ENCODE assay signal across 10 cellular contexts in the genomic region with DNA sequence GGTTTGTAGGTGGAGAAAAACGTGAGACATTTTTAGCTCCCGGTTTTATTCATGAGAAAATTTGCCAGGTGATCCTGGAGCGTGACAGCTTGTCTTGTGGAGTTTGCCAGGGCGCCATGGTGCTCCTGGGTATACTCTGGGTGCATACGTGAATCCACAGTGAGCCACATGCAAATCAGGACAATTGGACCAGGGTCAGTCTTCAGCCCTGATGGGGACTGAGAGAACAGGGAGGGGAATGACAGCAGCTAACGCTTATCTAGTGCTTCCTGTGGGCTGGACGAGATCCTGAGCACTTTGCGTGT.
DNase-seq lines count a peak whose midpoint lies in the region; ATAC-seq and TF ChIP-seq lines count a peak whose summit lies in the region.
"Had no signal": no experiment of that assay in that cellular context is flagged by ENCODE, and none has a peak within 500 bp of the region (broad histone marks: within the 10 kb centered on the region; RNA-seq: fewer than 3 reads in every experiment).

No MANE protein-coding gene starts in this region.

- ATAC-seq in GM21381 (IDR thresholded peaks at IDR 0.05; ENCODE audit: unreplicated experiment): no peak

- peaks cover 3% of the 10 kb centered on the region for H3K9me3 ChIP-seq in left ventricle myocardium inferior (replicated peaks)
- H3K9me3 ChIP-seq: testis had no signal

- no peaks in the 10 kb centered on the region for H3K36me3 ChIP-seq in left ventricle myocardium inferior

- H3K4me1 ChIP-seq in left ventricle myocardium inferior: peaks cover 85% of the 10 kb centered on the region

- intact Hi-C loops in left ventricle myocardium inferior (cut with micrococcal nuclease): no loop called here

- no peaks in the 10 kb centered on the region for H3K36me3 Mint-ChIP-seq in HFFc6 (ENCODE audit: low read depth)
- H3K36me3 Mint-ChIP-seq: activated naive CD4-positive, alpha-beta T cell treated with anti-CD3 and anti-CD28 coated beads, Interleukin-2, amount 50 U/mL, for 24 hours had no signal

- peak overlapping the region; percentile 76 for H3K27ac Mint-ChIP-seq in HFFc6
- H3K27ac Mint-ChIP-seq: activated naive CD4-positive, alpha-beta T cell treated with anti-CD3 and anti-CD28 coated beads, Interleukin-2, amount 50 U/mL, for 24 hours had no signal

- H3K4me1 Mint-ChIP-seq in HFFc6 (ENCODE audit: low read depth): peaks cover 72% of the 10 kb centered on the region

- H3K27ac ChIP-seq in left ventricle myocardium inferior (replicated peaks): peak overlapping the region; percentile 93
- H3K27ac ChIP-seq in skin epidermis: peak overlapping the region in 18 of 21 experiments; percentile 39 to 87 (median 70)

- peaks cover 10% of the 10 kb centered on the region for H3K27me3 Mint-ChIP-seq in HFFc6 (ENCODE audit: insufficient read depth)
- H3K27me3 Mint-ChIP-seq: activated naive CD4-positive, alpha-beta T cell treated with anti-CD3 and anti-CD28 coated beads, Interleukin-2, amount 50 U/mL, for 24 hours had no signal

- no peaks in the 10 kb centered on the region for H3K9me3 Mint-ChIP-seq in HFFc6
- H3K9me3 Mint-ChIP-seq: activated naive CD4-positive, alpha-beta T cell treated with anti-CD3 and anti-CD28 coated beads, Interleukin-2, amount 50 U/mL, for 24 hours had no signal

- no peaks in the 10 kb centered on the region for H3K27me3 ChIP-seq in left ventricle myocardium inferior (ENCODE audit: low read depth)
- H3K27me3 ChIP-seq: testis had no signal

- TF ChIP-seq CTCF in HFFc6 (IDR thresholded peaks at IDR 0.05): no peak
- TF ChIP-seq CTCF in astrocyte of the spinal cord (IDR thresholded peaks at IDR 0.05; ENCODE audit: low read depth, low read length): no peak
- TF ChIP-seq CTCF in left ventricle myocardium inferior (IDR thresholded peaks at IDR 0.05; ENCODE audit: borderline replicate concordance): no peak

- H3K4me3 ChIP-seq in astrocyte of the spinal cord (ENCODE audit: low read depth, low read length) (peak overlapping the region; percentile 16), left ventricle myocardium inferior (peak overlapping the region; percentile 41), skin epidermis (no peak overlapping the region)

- no peak for DNase-seq in HFFc6
- no peak for DNase-seq in astrocyte of the spinal cord (ENCODE audit: low read depth, low spot score)
- no peak for DNase-seq in left ventricle myocardium inferior
- no peak for DNase-seq in D341Med (ENCODE audit: low spot score)
- DNase-seq in CD1c-positive myeloid dendritic cell (ENCODE audit: extremely low spot score): no peak
- no peak for DNase-seq in foreskin melanocyte

- peak overlapping the region; percentile 80 for H3K4me3 Mint-ChIP-seq in HFFc6
- H3K4me3 Mint-ChIP-seq: activated naive CD4-positive, alpha-beta T cell treated with anti-CD3 and anti-CD28 coated beads, Interleukin-2, amount 50 U/mL, for 24 hours had no signal

- in situ Hi-C loops in astrocyte of the spinal cord (cut with HindIII; ENCODE audit: low sequenced_read_pairs): no loop called here

Comparison
In these comparisons a context has a peak if more than half of its experiments do, and no peak if none do; other contexts are left out.
1. H3K4me3 ChIP-seq: peak in astrocyte of the spinal cord (single experiment) and left ventricle myocardium inferior (single experiment); none in skin epidermis (0 of 7).